18 cellular contexts compared by ENCODE assay signal in the genomic region with DNA sequence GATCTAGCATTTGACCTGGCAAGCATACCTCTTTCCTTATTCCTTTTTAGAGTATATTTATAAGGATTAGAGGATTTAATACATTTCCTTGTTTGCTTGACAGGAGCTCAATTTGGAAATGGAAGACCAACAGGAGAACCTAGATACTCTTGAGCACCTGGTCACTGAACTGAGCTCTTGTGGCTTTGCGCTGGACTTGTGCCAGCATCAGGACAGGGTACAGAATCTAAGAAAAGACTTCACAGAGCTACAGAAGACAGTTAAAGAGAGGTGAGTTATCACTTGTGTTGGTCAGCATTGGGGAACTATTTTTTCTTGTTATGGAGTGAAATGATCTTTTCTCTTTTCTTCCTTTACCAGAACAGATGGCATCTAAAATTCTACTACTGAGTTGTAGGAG.
DNase-seq lines count a peak whose midpoint lies in the region; ATAC-seq, FAIRE-seq and TF ChIP-seq lines count a peak whose summit lies in the region.
"Had no signal": no experiment of that assay in that cellular context is flagged by ENCODE, and none has a peak within 500 bp of the region (broad histone marks: within the 10 kb centered on the region; RNA-seq: fewer than 3 reads in every experiment).

No MANE protein-coding gene starts in this region.

- no peak for ATAC-seq in GM21528 (IDR thresholded peaks at IDR 0.05; ENCODE audit: low FRiP score, unreplicated experiment)

- H3K4me3 ChIP-seq in esophagus muscularis mucosa, result no peak overlapping the region
- H3K4me3 ChIP-seq in Caco-2 (ENCODE audit: low read depth, low read length), result no peak overlapping the region

- H3K27me3 Mint-ChIP-seq in Caco-2 (ENCODE audit: insufficient read depth, unreplicated experiment) (no peaks in the 10 kb centered on the region), type B pancreatic cell (no peaks in the 10 kb centered on the region)

- TF ChIP-seq POLR2A in H54 (IDR thresholded peaks at IDR 0.05; ENCODE audit: low read depth, low read length), result no peak
- no peak for TF ChIP-seq POLR2A in esophagus muscularis mucosa (IDR thresholded peaks at IDR 0.05; ENCODE audit: low read depth)

- H3K4me1 Mint-ChIP-seq in Caco-2 (ENCODE audit: low read depth, unreplicated experiment), result no peaks in the 10 kb centered on the region
- H3K4me1 Mint-ChIP-seq in type B pancreatic cell (ENCODE audit: unreplicated experiment), result no peaks in the 10 kb centered on the region

- H3K9me3 ChIP-seq in esophagus muscularis mucosa (no peaks in the 10 kb centered on the region), Caco-2 (no peaks in the 10 kb centered on the region)

- intact Hi-C loops in esophagus muscularis mucosa (cut with DNase I), result no loop called here
- intact Hi-C loops in Caco-2 (cut with micrococcal nuclease; ENCODE audit: unreplicated experiment), result no loop called here

- no peak overlapping the region for H3K4me3 Mint-ChIP-seq in Caco-2 (ENCODE audit: unreplicated experiment)
- H3K4me3 Mint-ChIP-seq in type B pancreatic cell, result no peak overlapping the region

- POLR2A ChIA-PET in Caco-2 (lab: Charles Lee), result no interaction called here

- FAIRE-seq in H54 (lab: Jason Lieb, UNC), result peak; percentile 20
- FAIRE-seq: RCC 7860 had no signal

- H3K27ac Mint-ChIP-seq in Caco-2 (ENCODE audit: unreplicated experiment) (no peak overlapping the region), type B pancreatic cell (no peak overlapping the region)

- TF ChIP-seq EP300 in esophagus muscularis mucosa (IDR thresholded peaks at IDR 0.05), result no peak

- H3K4me1 ChIP-seq in esophagus muscularis mucosa (peaks cover 11 to 29% (median 23%) of the 10 kb centered on the region in 4 donors), Caco-2 (peaks cover 13% of the 10 kb centered on the region)

- 87% methylated on average over 1 of the region's 1 CpG for WGBS in esophagus muscularis mucosa

- H3K9me3 Mint-ChIP-seq in Caco-2 (ENCODE audit: unreplicated experiment), result no peaks in the 10 kb centered on the region
- H3K9me3 Mint-ChIP-seq in type B pancreatic cell, result no peaks in the 10 kb centered on the region

- H3K36me3 ChIP-seq in esophagus muscularis mucosa (peaks cover 7 to 92% (median 51%) of the 10 kb centered on the region in 4 donors), Caco-2 (ENCODE audit: control insufficient read depth, insufficient read depth, low read length) (no peaks in the 10 kb centered on the region)

- DNase-seq in H54 (ENCODE audit: insufficient read length, low spot score), result no peak
- peak; percentile 88 for DNase-seq in RPMI8226
- no peak for DNase-seq in esophagus muscularis mucosa (ENCODE audit: extremely low spot score)
- DNase-seq in superior temporal gyrus (ENCODE audit: extremely low spot score), result peak; percentile 40
- DNase-seq in Caco-2, result no peak
- no peak for DNase-seq in type B pancreatic cell (ENCODE audit: extremely low spot score, unreplicated experiment)
- DNase-seq: DMS53, H7, IMR-90, Kasumi-1, MM.1S, NCI-H1105, NCI-H1694, NCI-H226, NCI-H524 treated with DMSO at 0.1 percent for 48 hours, SHP77 had no signal

- TF ChIP-seq CTCF in esophagus muscularis mucosa (IDR thresholded peaks at IDR 0.05) (no peak), Caco-2 (IDR thresholded peaks at IDR 0.05; ENCODE audit: insufficient read depth in 1 of 2, low read depth in 1 of 2, low read length in 1 of 2, severe bottlenecking in 1 of 2, unreplicated experiment in 1 of 2) (no peak), type B pancreatic cell (conservative IDR thresholded peaks at IDR 0.05) (no peak)

- BruUV-seq in Caco-2 (replicated peaks; lab: Mats Ljungman, UMichigan), result no TSS peak

- H3K36me3 Mint-ChIP-seq in Caco-2 (ENCODE audit: insufficient read depth, unreplicated experiment) (peaks cover 60% of the 10 kb centered on the region), type B pancreatic cell (peaks cover 33% of the 10 kb centered on the region)

- CTCF ChIA-PET in Caco-2 (lab: Charles Lee), result no interaction called here

- H3K27me3 ChIP-seq in esophagus muscularis mucosa, result no peaks in the 10 kb centered on the region
- no peaks in the 10 kb centered on the region for H3K27me3 ChIP-seq in Caco-2 (replicated peaks; ENCODE audit: control insufficient read depth, insufficient read depth, low read length)

- peak overlapping the region; percentile 35 to 80 (median 74) for H3K27ac ChIP-seq in esophagus muscularis mucosa (replicated peaks in 1 of 4)

Comparison
In these comparisons a context has a peak if more than half of its experiments do, and no peak if none do; other contexts are left out.
1. DNase-seq: peak in RPMI8226 (single experiment) and superior temporal gyrus (single experiment); none in H54 (single experiment), esophagus muscularis mucosa (single experiment), Caco-2 (0 of 2) and type B pancreatic cell (single experiment).